In the genomic region with DNA sequence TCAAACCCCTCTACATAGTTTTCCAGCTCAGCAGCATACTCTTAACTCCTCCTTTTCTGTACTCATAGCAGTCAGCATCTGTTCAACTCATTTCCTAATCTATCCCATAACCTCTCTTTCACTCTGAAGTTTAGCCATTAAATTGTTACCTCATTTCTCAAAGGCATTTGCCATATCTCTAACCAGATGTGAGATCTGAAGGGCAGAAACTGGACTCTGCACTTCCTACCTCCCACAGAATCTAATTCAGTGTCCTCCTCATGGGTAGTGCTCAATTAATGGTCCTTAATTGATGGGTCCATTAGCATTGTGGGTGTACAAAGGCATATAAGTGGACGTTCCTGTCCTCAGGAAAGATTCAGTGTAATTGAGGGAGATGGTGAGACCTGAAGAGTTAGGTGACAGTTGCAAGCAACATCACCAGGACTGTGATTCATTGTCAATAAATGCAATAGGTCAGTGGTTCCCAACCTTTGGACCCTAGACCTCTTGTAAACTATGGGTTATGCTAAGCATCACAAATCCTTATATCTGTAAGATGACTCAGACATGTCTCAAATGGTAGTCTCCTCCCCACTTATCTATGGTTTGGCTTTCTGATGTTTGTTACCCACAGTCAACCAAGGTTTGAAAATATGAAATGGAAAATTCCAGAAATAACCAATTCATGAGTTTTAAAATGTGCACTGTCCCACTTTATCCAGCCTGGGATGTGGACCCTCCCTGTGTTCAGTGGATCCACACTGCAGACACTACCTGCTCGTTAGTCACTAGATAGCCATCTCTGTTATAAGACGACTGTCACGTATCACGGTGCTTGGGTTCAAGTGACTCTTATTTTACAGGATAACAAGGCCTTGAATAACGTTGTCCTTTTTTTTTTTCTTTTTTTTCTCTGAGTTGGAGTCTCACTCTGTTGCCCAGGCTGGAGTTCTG, we compare ENCODE assay signal across 1 cellular context.
A peak's percentile ranks its signal among the peaks of the same experiment; 100 is the strongest.
TF ChIP-seq lines count a peak whose summit lies in the region.

No MANE protein-coding gene starts in this region.

TF ChIP-seq in HepG2, 621 proteins besides CTCF, POLR2A, EP300 and RAD21 (continued from another document and continues in another):
- TF ChIP-seq, protein P1, sequence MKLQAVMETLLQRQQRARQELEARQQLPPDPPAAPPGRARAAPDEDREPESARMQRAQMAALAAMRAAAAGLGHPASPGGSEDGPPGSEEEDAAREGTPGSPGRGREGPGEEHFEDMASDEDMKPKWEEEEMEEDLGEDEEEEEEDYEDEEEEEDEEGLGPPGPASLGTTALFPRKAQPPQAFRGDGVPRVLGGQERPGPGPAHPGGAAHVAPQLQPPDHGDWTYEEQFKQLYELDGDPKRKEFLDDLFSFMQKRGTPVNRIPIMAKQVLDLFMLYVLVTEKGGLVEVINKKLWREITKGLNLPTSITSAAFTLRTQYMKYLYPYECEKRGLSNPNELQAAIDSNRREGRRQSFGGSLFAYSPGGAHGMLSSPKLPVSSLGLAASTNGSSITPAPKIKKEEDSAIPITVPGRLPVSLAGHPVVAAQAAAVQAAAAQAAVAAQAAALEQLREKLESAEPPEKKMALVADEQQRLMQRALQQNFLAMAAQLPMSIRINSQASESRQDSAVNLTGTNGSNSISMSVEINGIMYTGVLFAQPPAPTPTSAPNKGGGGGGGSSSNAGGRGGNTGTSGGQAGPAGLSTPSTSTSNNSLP (IDR thresholded peaks at IDR 0.05; ENCODE audit: low read depth, low read length), result peak; percentile 73
- TF ChIP-seq ZNF672 (CRISPR knock-in tag; IDR thresholded peaks at IDR 0.05) (no peak), ZNF589 (CRISPR knock-in tag; conservative IDR thresholded peaks at IDR 0.05) (no peak), MAZ (IDR thresholded peaks at IDR 0.05; ENCODE audit: borderline replicate concordance, low read depth, low read length) (no peak), MAZ (CRISPR knock-in tag; IDR thresholded peaks at IDR 0.05; ENCODE audit: low read depth) (no peak), ZNF296 (CRISPR knock-in tag; conservative IDR thresholded peaks at IDR 0.05) (no peak), TARDBP (CRISPR knock-in tag; IDR thresholded peaks at IDR 0.05) (peak; percentile 57; the same call in 1 of the 2 replicates), ZNF720 (CRISPR knock-in tag; IDR thresholded peaks at IDR 0.05) (no peak), RAD51 (IDR thresholded peaks at IDR 0.05; ENCODE audit: borderline replicate concordance) (no peak), ZNF552 (CRISPR knock-in tag; IDR thresholded peaks at IDR 0.05; ENCODE audit: borderline replicate concordance) (no peak), ZNF619 (CRISPR knock-in tag; IDR thresholded peaks at IDR 0.05) (no peak), GPN1 (CRISPR knock-in tag; IDR thresholded peaks at IDR 0.05; ENCODE audit: borderline replicate concordance) (no peak), ZNF883 (CRISPR knock-in tag; IDR thresholded peaks at IDR 0.05; ENCODE audit: not compliant biosample characterization) (no peak), CEBPG (CRISPR knock-in tag; IDR thresholded peaks at IDR 0.05) (peak; percentile 64), HNF4G (IDR thresholded peaks at IDR 0.05; ENCODE audit: borderline replicate concordance, low read depth, low read length) (peak; percentile 70; the same call in 1 of the 2 replicates), HNF4G (CRISPR knock-in tag; IDR thresholded peaks at IDR 0.05; ENCODE audit: borderline replicate concordance, low read depth) (peak; percentile 51; the same call in 1 of the 2 replicates), ZNF792 (CRISPR knock-in tag; IDR thresholded peaks at IDR 0.05) (no peak), ZFP62 (CRISPR knock-in tag; IDR thresholded peaks at IDR 0.05) (no peak), YEATS2 (CRISPR knock-in tag; IDR thresholded peaks at IDR 0.05; ENCODE audit: borderline replicate concordance) (no peak), ZBTB21 (CRISPR knock-in tag; IDR thresholded peaks at IDR 0.05) (no peak), ZBTB7A (CRISPR knock-in tag; IDR thresholded peaks at IDR 0.05) (no peak), NFRKB (IDR thresholded peaks at IDR 0.05) (no peak), KDM4B (CRISPR knock-in tag; IDR thresholded peaks at IDR 0.05) (no peak), NFE2L2 (IDR thresholded peaks at IDR 0.05; ENCODE audit: low read length) (no peak)
- TF ChIP-seq, protein P2, sequence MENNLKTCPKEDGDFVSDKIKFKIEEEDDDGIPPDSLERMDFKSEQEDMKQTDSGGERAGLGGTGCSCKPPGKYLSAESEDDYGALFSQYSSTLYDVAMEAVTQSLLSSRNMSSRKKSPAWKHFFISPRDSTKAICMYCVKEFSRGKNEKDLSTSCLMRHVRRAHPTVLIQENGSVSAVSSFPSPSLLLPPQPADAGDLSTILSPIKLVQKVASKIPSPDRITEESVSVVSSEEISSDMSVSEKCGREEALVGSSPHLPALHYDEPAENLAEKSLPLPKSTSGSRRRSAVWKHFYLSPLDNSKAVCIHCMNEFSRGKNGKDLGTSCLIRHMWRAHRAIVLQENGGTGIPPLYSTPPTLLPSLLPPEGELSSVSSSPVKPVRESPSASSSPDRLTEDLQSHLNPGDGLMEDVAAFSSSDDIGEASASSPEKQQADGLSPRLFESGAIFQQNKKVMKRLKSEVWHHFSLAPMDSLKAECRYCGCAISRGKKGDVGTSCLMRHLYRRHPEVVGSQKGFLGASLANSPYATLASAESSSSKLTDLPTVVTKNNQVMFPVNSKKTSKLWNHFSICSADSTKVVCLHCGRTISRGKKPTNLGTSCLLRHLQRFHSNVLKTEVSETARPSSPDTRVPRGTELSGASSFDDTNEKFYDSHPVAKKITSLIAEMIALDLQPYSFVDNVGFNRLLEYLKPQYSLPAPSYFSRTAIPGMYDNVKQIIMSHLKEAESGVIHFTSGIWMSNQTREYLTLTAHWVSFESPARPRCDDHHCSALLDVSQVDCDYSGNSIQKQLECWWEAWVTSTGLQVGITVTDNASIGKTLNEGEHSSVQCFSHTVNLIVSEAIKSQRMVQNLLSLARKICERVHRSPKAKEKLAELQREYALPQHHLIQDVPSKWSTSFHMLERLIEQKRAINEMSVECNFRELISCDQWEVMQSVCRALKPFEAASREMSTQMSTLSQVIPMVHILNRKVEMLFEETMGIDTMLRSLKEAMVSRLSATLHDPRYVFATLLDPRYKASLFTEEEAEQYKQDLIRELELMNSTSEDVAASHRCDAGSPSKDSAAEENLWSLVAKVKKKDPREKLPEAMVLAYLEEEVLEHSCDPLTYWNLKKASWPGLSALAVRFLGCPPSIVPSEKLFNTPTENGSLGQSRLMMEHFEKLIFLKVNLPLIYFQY (CRISPR knock-in tag; IDR thresholded peaks at IDR 0.05; ENCODE audit: borderline replicate concordance), result no peak
- TF ChIP-seq, protein P3, sequence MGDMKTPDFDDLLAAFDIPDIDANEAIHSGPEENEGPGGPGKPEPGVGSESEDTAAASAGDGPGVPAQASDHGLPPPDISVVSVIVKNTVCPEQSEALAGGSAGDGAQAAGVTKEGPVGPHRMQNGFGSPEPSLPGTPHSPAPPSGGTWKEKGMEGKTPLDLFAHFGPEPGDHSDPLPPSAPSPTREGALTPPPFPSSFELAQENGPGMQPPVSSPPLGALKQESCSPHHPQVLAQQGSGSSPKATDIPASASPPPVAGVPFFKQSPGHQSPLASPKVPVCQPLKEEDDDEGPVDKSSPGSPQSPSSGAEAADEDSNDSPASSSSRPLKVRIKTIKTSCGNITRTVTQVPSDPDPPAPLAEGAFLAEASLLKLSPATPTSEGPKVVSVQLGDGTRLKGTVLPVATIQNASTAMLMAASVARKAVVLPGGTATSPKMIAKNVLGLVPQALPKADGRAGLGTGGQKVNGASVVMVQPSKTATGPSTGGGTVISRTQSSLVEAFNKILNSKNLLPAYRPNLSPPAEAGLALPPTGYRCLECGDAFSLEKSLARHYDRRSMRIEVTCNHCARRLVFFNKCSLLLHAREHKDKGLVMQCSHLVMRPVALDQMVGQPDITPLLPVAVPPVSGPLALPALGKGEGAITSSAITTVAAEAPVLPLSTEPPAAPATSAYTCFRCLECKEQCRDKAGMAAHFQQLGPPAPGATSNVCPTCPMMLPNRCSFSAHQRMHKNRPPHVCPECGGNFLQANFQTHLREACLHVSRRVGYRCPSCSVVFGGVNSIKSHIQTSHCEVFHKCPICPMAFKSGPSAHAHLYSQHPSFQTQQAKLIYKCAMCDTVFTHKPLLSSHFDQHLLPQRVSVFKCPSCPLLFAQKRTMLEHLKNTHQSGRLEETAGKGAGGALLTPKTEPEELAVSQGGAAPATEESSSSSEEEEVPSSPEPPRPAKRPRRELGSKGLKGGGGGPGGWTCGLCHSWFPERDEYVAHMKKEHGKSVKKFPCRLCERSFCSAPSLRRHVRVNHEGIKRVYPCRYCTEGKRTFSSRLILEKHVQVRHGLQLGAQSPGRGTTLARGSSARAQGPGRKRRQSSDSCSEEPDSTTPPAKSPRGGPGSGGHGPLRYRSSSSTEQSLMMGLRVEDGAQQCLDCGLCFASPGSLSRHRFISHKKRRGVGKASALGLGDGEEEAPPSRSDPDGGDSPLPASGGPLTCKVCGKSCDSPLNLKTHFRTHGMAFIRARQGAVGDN (CRISPR knock-in tag; IDR thresholded peaks at IDR 0.05), result no peak
- TF ChIP-seq, protein P4, sequence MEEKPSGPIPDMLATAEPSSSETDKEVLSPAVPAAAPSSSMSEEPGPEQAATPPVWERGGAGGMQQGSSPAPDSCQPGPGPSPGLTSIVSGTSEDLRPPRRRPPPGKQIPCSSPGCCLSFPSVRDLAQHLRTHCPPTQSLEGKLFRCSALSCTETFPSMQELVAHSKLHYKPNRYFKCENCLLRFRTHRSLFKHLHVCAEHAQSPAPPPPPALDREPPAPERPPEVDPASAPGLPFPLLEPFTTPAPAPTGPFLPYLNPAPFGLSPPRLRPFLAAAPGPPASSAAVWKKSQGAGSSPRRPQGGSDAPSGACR (CRISPR knock-in tag; IDR thresholded peaks at IDR 0.05), result no peak
- TF ChIP-seq, protein P5, sequence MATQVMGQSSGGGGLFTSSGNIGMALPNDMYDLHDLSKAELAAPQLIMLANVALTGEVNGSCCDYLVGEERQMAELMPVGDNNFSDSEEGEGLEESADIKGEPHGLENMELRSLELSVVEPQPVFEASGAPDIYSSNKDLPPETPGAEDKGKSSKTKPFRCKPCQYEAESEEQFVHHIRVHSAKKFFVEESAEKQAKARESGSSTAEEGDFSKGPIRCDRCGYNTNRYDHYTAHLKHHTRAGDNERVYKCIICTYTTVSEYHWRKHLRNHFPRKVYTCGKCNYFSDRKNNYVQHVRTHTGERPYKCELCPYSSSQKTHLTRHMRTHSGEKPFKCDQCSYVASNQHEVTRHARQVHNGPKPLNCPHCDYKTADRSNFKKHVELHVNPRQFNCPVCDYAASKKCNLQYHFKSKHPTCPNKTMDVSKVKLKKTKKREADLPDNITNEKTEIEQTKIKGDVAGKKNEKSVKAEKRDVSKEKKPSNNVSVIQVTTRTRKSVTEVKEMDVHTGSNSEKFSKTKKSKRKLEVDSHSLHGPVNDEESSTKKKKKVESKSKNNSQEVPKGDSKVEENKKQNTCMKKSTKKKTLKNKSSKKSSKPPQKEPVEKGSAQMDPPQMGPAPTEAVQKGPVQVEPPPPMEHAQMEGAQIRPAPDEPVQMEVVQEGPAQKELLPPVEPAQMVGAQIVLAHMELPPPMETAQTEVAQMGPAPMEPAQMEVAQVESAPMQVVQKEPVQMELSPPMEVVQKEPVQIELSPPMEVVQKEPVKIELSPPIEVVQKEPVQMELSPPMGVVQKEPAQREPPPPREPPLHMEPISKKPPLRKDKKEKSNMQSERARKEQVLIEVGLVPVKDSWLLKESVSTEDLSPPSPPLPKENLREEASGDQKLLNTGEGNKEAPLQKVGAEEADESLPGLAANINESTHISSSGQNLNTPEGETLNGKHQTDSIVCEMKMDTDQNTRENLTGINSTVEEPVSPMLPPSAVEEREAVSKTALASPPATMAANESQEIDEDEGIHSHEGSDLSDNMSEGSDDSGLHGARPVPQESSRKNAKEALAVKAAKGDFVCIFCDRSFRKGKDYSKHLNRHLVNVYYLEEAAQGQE (IDR thresholded peaks at IDR 0.05; ENCODE audit: borderline replicate concordance in 1 of 2, low read depth in 1 of 2, low read length in 2 of 2), result no peak
- TF ChIP-seq, protein P6, sequence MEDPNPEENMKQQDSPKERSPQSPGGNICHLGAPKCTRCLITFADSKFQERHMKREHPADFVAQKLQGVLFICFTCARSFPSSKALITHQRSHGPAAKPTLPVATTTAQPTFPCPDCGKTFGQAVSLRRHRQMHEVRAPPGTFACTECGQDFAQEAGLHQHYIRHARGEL (CRISPR knock-in tag; IDR thresholded peaks at IDR 0.05), result no peak
- TF ChIP-seq, protein P7, sequence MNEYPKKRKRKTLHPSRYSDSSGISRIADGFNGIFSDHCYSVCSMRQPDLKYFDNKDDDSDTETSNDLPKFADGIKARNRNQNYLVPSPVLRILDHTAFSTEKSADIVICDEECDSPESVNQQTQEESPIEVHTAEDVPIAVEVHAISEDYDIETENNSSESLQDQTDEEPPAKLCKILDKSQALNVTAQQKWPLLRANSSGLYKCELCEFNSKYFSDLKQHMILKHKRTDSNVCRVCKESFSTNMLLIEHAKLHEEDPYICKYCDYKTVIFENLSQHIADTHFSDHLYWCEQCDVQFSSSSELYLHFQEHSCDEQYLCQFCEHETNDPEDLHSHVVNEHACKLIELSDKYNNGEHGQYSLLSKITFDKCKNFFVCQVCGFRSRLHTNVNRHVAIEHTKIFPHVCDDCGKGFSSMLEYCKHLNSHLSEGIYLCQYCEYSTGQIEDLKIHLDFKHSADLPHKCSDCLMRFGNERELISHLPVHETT (CRISPR knock-in tag; conservative IDR thresholded peaks at IDR 0.05), result no peak
- TF ChIP-seq, protein P8, sequence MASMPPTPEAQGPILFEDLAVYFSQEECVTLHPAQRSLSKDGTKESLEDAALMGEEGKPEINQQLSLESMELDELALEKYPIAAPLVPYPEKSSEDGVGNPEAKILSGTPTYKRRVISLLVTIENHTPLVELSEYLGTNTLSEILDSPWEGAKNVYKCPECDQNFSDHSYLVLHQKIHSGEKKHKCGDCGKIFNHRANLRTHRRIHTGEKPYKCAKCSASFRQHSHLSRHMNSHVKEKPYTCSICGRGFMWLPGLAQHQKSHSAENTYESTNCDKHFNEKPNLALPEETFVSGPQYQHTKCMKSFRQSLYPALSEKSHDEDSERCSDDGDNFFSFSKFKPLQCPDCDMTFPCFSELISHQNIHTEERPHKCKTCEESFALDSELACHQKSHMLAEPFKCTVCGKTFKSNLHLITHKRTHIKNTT (CRISPR knock-in tag; IDR thresholded peaks at IDR 0.05), result no peak
- TF ChIP-seq, protein P9, sequence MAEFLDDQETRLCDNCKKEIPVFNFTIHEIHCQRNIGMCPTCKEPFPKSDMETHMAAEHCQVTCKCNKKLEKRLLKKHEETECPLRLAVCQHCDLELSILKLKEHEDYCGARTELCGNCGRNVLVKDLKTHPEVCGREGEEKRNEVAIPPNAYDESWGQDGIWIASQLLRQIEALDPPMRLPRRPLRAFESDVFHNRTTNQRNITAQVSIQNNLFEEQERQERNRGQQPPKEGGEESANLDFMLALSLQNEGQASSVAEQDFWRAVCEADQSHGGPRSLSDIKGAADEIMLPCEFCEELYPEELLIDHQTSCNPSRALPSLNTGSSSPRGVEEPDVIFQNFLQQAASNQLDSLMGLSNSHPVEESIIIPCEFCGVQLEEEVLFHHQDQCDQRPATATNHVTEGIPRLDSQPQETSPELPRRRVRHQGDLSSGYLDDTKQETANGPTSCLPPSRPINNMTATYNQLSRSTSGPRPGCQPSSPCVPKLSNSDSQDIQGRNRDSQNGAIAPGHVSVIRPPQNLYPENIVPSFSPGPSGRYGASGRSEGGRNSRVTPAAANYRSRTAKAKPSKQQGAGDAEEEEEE (CRISPR knock-in tag; IDR thresholded peaks at IDR 0.05; ENCODE audit: borderline replicate concordance), result no peak
- TF ChIP-seq, protein P10, sequence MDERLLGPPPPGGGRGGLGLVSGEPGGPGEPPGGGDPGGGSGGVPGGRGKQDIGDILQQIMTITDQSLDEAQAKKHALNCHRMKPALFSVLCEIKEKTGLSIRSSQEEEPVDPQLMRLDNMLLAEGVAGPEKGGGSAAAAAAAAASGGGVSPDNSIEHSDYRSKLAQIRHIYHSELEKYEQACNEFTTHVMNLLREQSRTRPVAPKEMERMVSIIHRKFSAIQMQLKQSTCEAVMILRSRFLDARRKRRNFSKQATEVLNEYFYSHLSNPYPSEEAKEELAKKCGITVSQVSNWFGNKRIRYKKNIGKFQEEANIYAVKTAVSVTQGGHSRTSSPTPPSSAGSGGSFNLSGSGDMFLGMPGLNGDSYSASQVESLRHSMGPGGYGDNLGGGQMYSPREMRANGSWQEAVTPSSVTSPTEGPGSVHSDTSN (CRISPR knock-in tag; IDR thresholded peaks at IDR 0.05), result 0 out of 2 replicates have a peak, but pooled peaks have one; percentile 17
